11 cellular contexts compared by ENCODE assay signal in genomic region chr1:207811319-207811718, GRCh38. TPM values are rescaled to one million over a fixed set of nuclear protein-coding genes. Genes with fewer than 3 reads are reported as not detected.
DNase-seq lines count a peak whose midpoint lies in the region; ATAC-seq and TF ChIP-seq lines count a peak whose summit lies in the region.
"Had no signal": no experiment of that assay in that cellular context is flagged by ENCODE, and none has a peak within 500 bp of the region (broad histone marks: within the 10 kb centered on the region; RNA-seq: fewer than 3 reads in every experiment).

No MANE protein-coding gene starts in this region.

- H4K20me1 ChIP-seq in neural progenitor cell (ENCODE audit: low read depth), result no peaks in the 10 kb centered on the region

- DNase-seq in heart right ventricle (no peak), left cardiac atrium (no peak), breast epithelium (ENCODE audit: low spot score in 2 of 2) (no peak), memory B cell (ENCODE audit: low spot score in 2 of 2) (no peak), ureter (ENCODE audit: low spot score) (peak; percentile 40), NCI-H1417 treated with DMSO at 0.1 percent for 48 hours (lab: John Stamatoyannopoulos, UW) (no peak), neural progenitor cell (ENCODE audit: low spot score) (no peak)
- no peak for DNase-seq in CD8-positive, alpha-beta memory T cell
- DNase-seq: activated CD4-positive, alpha-beta T cell treated with anti-CD3 and anti-CD28 coated beads for 4 hours; NCI-H2107; T-helper 2 cell had no signal

- H3K4me1 ChIP-seq in heart right ventricle (peaks cover 74 to 100% (median 100%) of the 10 kb centered on the region in 9 donors), breast epithelium (peaks cover 7 to 38% of the 10 kb centered on the region in 2 donors), neural progenitor cell (no peaks in the 10 kb centered on the region)
- H3K4me1 ChIP-seq in CD8-positive, alpha-beta memory T cell (ENCODE audit: insufficient read depth, low read length), result peaks cover 55% of the 10 kb centered on the region

- POLR2A ChIA-PET in CD8-positive, alpha-beta memory T cell (lab: Charles Lee), result no interaction called here

- no peaks in the 10 kb centered on the region for H3K27me3 Mint-ChIP-seq in memory B cell
- no peaks in the 10 kb centered on the region for H3K27me3 Mint-ChIP-seq in CD8-positive, alpha-beta memory T cell
- no peaks in the 10 kb centered on the region for H3K27me3 Mint-ChIP-seq in neural progenitor cell (ENCODE audit: insufficient read depth, low read depth)

- H3K36me3 Mint-ChIP-seq in memory B cell (peaks cover 77% of the 10 kb centered on the region), neural progenitor cell (peaks cover 21% of the 10 kb centered on the region)
- peaks cover 6 to 94% (median 16%) of the 10 kb centered on the region in 3 donors for H3K36me3 Mint-ChIP-seq in CD8-positive, alpha-beta memory T cell

- intact Hi-C loops in heart right ventricle (cut with DNase I) (no loop called here), left cardiac atrium (cut with DNase I) (no loop called here), breast epithelium (cut with DNase I; ENCODE audit: low total_unique reads) (no loop called here)

- 84 to 92% methylated on average over 8 of the region's 8 CpGs for WGBS in heart right ventricle, 2 donors

- H3K4me3 Mint-ChIP-seq in memory B cell (no peak overlapping the region), neural progenitor cell (no peak overlapping the region)
- H3K4me3 Mint-ChIP-seq in CD8-positive, alpha-beta memory T cell, result no peak overlapping the region

- H3K79me2 ChIP-seq in neural progenitor cell (ENCODE audit: low read depth), result no peaks in the 10 kb centered on the region

- H3K4me3 ChIP-seq in heart right ventricle (peak overlapping the region in 1 of 10 donors; percentile 16), breast epithelium (no peak overlapping the region), neural progenitor cell (no peak overlapping the region)
- H3K4me3 ChIP-seq in CD8-positive, alpha-beta memory T cell (ENCODE audit: low read length), result no peak overlapping the region

- CTCF ChIA-PET in CD8-positive, alpha-beta memory T cell (lab: Charles Lee), result interaction anchor here (0.7 to 1.9 kb wide), 8 partner anchors 9 to 152 kb away, joined by 3 to 9 read pairs (median 3); no protein-coding TSS in a partner anchor

- no peak for ATAC-seq in heart right ventricle
- no peak for ATAC-seq in left cardiac atrium
- ATAC-seq in memory B cell (ENCODE audit: low read depth), result no peak

- H3K9me3 ChIP-seq in heart right ventricle, result no peaks in the 10 kb centered on the region
- H3K9me3 ChIP-seq in breast epithelium, result no peaks in the 10 kb centered on the region
- no peaks in the 10 kb centered on the region for H3K9me3 ChIP-seq in CD8-positive, alpha-beta memory T cell (ENCODE audit: low read length)
- no peaks in the 10 kb centered on the region for H3K9me3 ChIP-seq in neural progenitor cell (ENCODE audit: low read depth)

- no peak overlapping the region for H3K4me2 ChIP-seq in neural progenitor cell

- TF ChIP-seq CTCF in heart right ventricle (IDR thresholded peaks at IDR 0.05) (no peak), breast epithelium (IDR thresholded peaks at IDR 0.05) (no peak), neural progenitor cell (IDR thresholded peaks at IDR 0.05) (no peak)

- peak overlapping the region; percentile 85 for H3K27ac Mint-ChIP-seq in memory B cell
- peak overlapping the region in 2 of 8 donors; percentile 39 to 45 for H3K27ac Mint-ChIP-seq in CD8-positive, alpha-beta memory T cell
- no peak overlapping the region for H3K27ac Mint-ChIP-seq in neural progenitor cell

- no peak overlapping the region for H3K9ac ChIP-seq in neural progenitor cell

- no peak overlapping the region for H2AFZ ChIP-seq in neural progenitor cell (replicated peaks)

- no peaks in the 10 kb centered on the region for H3K9me3 Mint-ChIP-seq in memory B cell
- H3K9me3 Mint-ChIP-seq in CD8-positive, alpha-beta memory T cell, result no peaks in the 10 kb centered on the region
- no peaks in the 10 kb centered on the region for H3K9me3 Mint-ChIP-seq in neural progenitor cell

- H3K4me1 Mint-ChIP-seq in memory B cell (peaks cover 78% of the 10 kb centered on the region), neural progenitor cell (no peaks in the 10 kb centered on the region)
- peaks cover 41 to 90% (median 59%) of the 10 kb centered on the region in 3 donors for H3K4me1 Mint-ChIP-seq in CD8-positive, alpha-beta memory T cell

- H3K36me3 ChIP-seq in heart right ventricle (peaks cover 0 to 100% (median 49%) of the 10 kb centered on the region in 9 donors), breast epithelium (no peaks in the 10 kb centered on the region), neural progenitor cell (no peaks in the 10 kb centered on the region)
- peaks cover 79% of the 10 kb centered on the region for H3K36me3 ChIP-seq in CD8-positive, alpha-beta memory T cell (ENCODE audit: insufficient read depth, low read length)

- H3K27ac ChIP-seq in heart right ventricle (peak overlapping the region; percentile 46 to 95 (median 75)), breast epithelium (peak overlapping the region; percentile 56 to 72), neural progenitor cell (no peak overlapping the region)
- no peak overlapping the region for H3K27ac ChIP-seq in CD8-positive, alpha-beta memory T cell (ENCODE audit: low read depth, low read length)

- no peak for TF ChIP-seq POLR2A in breast epithelium (IDR thresholded peaks at IDR 0.05)

- H3K27me3 ChIP-seq in heart right ventricle, result no peaks in the 10 kb centered on the region
- no peaks in the 10 kb centered on the region for H3K27me3 ChIP-seq in breast epithelium
- no peaks in the 10 kb centered on the region for H3K27me3 ChIP-seq in CD8-positive, alpha-beta memory T cell (ENCODE audit: insufficient read depth, low read length, poor library complexity, severe bottlenecking)
- H3K27me3 ChIP-seq in neural progenitor cell, result no peaks in the 10 kb centered on the region

- no peaks in the 10 kb centered on the region for H3F3A ChIP-seq in neural progenitor cell (ENCODE audit: low read depth)

RNA-seq across cellular contexts. Expression of gene CD46, which starts 59.5 kb away (rescaled TPM):
- total RNA-seq in heart right ventricle (100 to 1,000 TPM in 4 of 10 donors, 10 to 100 TPM in 6; 84.0 to 114 (median 97.0) TPM), left cardiac atrium (100 to 1,000 TPM; 108 to 110 TPM), breast epithelium (100 to 1,000 TPM; 203 to 283 (median 204) TPM), ureter (348 TPM), neural progenitor cell (ENCODE audit: low replicate concordance) (112 and 186 TPM in 2 replicates)
- polyA plus RNA-seq in heart right ventricle, result 10 to 100 TPM; 44.0 to 69.2 TPM
- 100 to 1,000 TPM in 1 of 2 experiments, 10 to 100 TPM in 1; 86.1 to 102 TPM for total RNA-seq in CD8-positive, alpha-beta memory T cell
- polyA plus RNA-seq in CD8-positive, alpha-beta memory T cell, result 165 TPM

Comparison
In these comparisons a context has a peak if more than half of its experiments do, and no peak if none do; other contexts are left out.
1. H3K27ac ChIP-seq: peak in heart right ventricle (10 of 10) and breast epithelium (2 of 2); none in CD8-positive, alpha-beta memory T cell (single experiment) and neural progenitor cell (single experiment).